In the genomic region with DNA sequence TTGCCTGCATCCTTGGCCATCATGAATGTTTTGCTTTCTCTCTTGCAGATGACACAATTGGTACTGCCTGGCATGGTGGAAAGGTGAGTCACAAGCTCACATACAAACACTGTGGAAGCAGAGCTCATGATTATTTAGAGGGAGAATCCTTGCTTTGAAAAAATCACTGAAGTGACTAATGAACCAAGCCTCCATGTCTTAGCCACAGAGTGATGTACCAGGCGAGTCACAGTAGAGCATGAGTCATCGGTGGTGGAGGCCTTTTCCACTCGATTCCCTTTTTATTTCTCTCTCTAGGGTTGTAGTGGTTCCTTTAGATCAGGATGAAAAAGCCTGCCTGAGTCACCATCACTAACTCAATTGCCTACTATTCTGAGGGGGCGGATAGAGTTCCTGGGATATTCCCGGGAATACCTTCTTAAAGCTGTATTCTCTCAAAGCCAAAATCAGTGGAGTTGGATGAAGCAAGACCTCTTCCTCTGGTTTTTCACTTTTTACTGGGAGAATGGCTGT, we compare ENCODE assay signal across 9 cellular contexts. TPM values are rescaled to one million over a fixed set of nuclear protein-coding genes. Genes with fewer than 3 reads are reported as not detected.
A peak's percentile ranks its signal among the peaks of the same experiment; 100 is the strongest.
DNase-seq lines count a peak whose midpoint lies in the region; ATAC-seq and TF ChIP-seq lines count a peak whose summit lies in the region.
"Had no signal": no experiment of that assay in that cellular context is flagged by ENCODE, and none has a peak within 500 bp of the region (broad histone marks: within the 10 kb centered on the region; RNA-seq: fewer than 3 reads in every experiment).

No MANE protein-coding gene starts in this region.

- TF ChIP-seq RAD21 in Ishikawa (IDR thresholded peaks at IDR 0.05; ENCODE audit: low read depth) = no peak

- H3K27me3 Mint-ChIP-seq in activated T-cell treated with anti-CD3 and anti-CD28 coated beads, Interleukin-2, amount 50 U/mL, for 4 hours (ENCODE audit: low read depth) = no peaks in the 10 kb centered on the region
- H3K27me3 Mint-ChIP-seq: memory B cell had no signal

- H3K9me3 ChIP-seq in right atrium auricular region = no peaks in the 10 kb centered on the region

- peak overlapping the region; percentile 3 to 71 for H3K27ac ChIP-seq in right atrium auricular region

- TF ChIP-seq EP300 in Ishikawa (IDR thresholded peaks at IDR 0.05; ENCODE audit: borderline replicate concordance) = no peak

- TF ChIP-seq CTCF in right atrium auricular region (IDR thresholded peaks at IDR 0.05) = no peak

- H3K27me3 ChIP-seq in right atrium auricular region = no peaks in the 10 kb centered on the region

- H3K4me3 ChIP-seq in right atrium auricular region = no peak overlapping the region

- no peaks in the 10 kb centered on the region for H3K36me3 ChIP-seq in right atrium auricular region

- no peak overlapping the region for H3K4me3 Mint-ChIP-seq in activated T-cell treated with anti-CD3 and anti-CD28 coated beads, Interleukin-2, amount 50 U/mL, for 4 hours
- H3K4me3 Mint-ChIP-seq: memory B cell had no signal

- peak; percentile 99 to 100 for ATAC-seq in activated T-cell treated with anti-CD3 and anti-CD28 coated beads, Interleukin-2, amount 50 U/mL, for 4 hours
- ATAC-seq in HG03439 (IDR thresholded peaks at IDR 0.05; ENCODE audit: unreplicated experiment) = no peak
- no peak for ATAC-seq in HG03520 (IDR thresholded peaks at IDR 0.05; ENCODE audit: unreplicated experiment)

- peak; percentile 85 for DNase-seq in DMS53 (lab: John Stamatoyannopoulos, UW)
- DNase-seq in activated T-cell treated with anti-CD3 and anti-CD28 coated beads, Interleukin-2, amount 50 U/mL, for 4 hours = peak; percentile 25
- DNase-seq in right atrium auricular region (ENCODE audit: low spot score) = no peak
- peak; percentile 30 to 36 for DNase-seq in stimulated activated CD4-positive, alpha-beta T cell treated with anti-CD3 and anti-CD28 coated beads, Interleukin-2, amount 100 ng/mL, for 48 hours
- DNase-seq in mucosa of gallbladder (ENCODE audit: low spot score) = no peak

- H3K36me3 Mint-ChIP-seq in activated T-cell treated with anti-CD3 and anti-CD28 coated beads, Interleukin-2, amount 50 U/mL, for 4 hours (ENCODE audit: insufficient read depth) = peaks cover 8% of the 10 kb centered on the region

- H3K9me3 Mint-ChIP-seq in activated T-cell treated with anti-CD3 and anti-CD28 coated beads, Interleukin-2, amount 50 U/mL, for 4 hours = no peaks in the 10 kb centered on the region
- H3K9me3 Mint-ChIP-seq: memory B cell had no signal

- peaks cover 14% of the 10 kb centered on the region for H3K4me1 Mint-ChIP-seq in activated T-cell treated with anti-CD3 and anti-CD28 coated beads, Interleukin-2, amount 50 U/mL, for 4 hours (ENCODE audit: low read depth)
- H3K4me1 Mint-ChIP-seq: memory B cell had no signal

- peaks cover 0 to 13% of the 10 kb centered on the region in 2 donors for H3K4me1 ChIP-seq in right atrium auricular region

TF ChIP-seq in Ishikawa, 13 proteins besides CTCF, POLR2A, EP300 and RAD21:
- 0 out of 2 replicates have a peak, but pooled peaks have one; percentile 13 for TF ChIP-seq YY1 (IDR thresholded peaks at IDR 0.05; ENCODE audit: low read depth)
- no peak for TF ChIP-seq TCF12 (IDR thresholded peaks at IDR 0.05; ENCODE audit: low read depth)

RNA-seq across cellular contexts. Expression of gene ALKBH3, which starts 49.6 kb away (rescaled TPM):
- total RNA-seq in activated T-cell treated with anti-CD3 and anti-CD28 coated beads, Interleukin-2, amount 50 U/mL, for 4 hours = 10 to 100 TPM; 43.1 to 59.1 (median 58.0) TPM
- total RNA-seq in right atrium auricular region = 10 to 100 TPM; 10.5 to 19.8 TPM
- 29.3 TPM for total RNA-seq in mucosa of gallbladder

Comparison
In these comparisons a context has a peak if more than half of its experiments do, and no peak if none do; other contexts are left out.
1. DNase-seq: peak in DMS53 (single experiment), activated T-cell treated with anti-CD3 and anti-CD28 coated beads, Interleukin-2, amount 50 U/mL, for 4 hours (single experiment) and stimulated activated CD4-positive, alpha-beta T cell treated with anti-CD3 and anti-CD28 coated beads, Interleukin-2, amount 100 ng/mL, for 48 hours (2 of 2); none in right atrium auricular region (single experiment) and mucosa of gallbladder (single experiment).
2. ATAC-seq: peak in activated T-cell treated with anti-CD3 and anti-CD28 coated beads, Interleukin-2, amount 50 U/mL, for 4 hours (2 of 2); none in HG03439 (single experiment) and HG03520 (single experiment).